ENCODE assay signal across 28 cellular contexts in the genomic region with DNA sequence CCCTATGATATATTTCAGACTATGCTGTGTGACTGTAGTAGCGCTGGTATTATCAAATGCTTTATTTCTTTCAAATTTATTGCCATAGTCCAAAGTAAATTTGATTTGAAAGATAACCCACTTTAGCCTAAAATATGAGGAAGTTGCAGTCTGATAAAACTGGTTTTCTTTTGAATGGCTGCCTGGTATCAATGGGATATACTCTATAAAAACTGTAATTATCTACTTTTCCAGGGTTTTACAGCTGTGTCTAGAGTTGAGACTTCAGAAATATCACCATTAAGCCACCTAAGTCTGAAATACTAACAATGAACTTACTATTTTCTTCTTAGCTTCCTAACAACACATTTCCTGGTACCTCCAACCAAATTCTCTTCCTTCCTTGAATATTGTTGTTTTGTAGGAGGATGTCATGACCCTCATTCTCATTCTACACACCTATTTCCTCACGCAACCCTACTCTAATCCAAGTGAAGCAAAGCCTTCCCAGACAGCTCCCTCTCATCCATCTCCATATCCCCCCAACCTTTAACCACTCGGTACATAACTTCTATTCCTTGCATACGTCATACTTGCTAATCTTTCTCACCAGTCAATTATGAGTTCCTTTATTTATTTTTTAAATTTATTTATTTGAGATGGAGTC. TPM values are rescaled to one million over a fixed set of nuclear protein-coding genes. Genes with fewer than 3 reads are reported as not detected.
A peak's percentile ranks its signal among the peaks of the same experiment; 100 is the strongest.
DNase-seq lines count a peak whose midpoint lies in the region; ATAC-seq, FAIRE-seq and TF ChIP-seq lines count a peak whose summit lies in the region.
"Had no signal": no experiment of that assay in that cellular context is flagged by ENCODE, and none has a peak within 500 bp of the region (broad histone marks: within the 10 kb centered on the region; RNA-seq: fewer than 3 reads in every experiment).

No MANE protein-coding gene starts in this region.

- no peak for TF ChIP-seq POLR2A in K562 (conservative IDR thresholded peaks at IDR 0.05)

- H3K4me3 ChIP-seq in cardiac muscle cell (no peak overlapping the region), left ventricle myocardium inferior (no peak overlapping the region), K562 (no peak overlapping the region), mucosa of descending colon (no peak overlapping the region)
- H3K4me3 ChIP-seq: ascending aorta, lower lobe of right lung, right atrium auricular region, smooth muscle cell had no signal

- TF ChIP-seq RAD21 in K562 (CRISPR knock-in tag; conservative IDR thresholded peaks at IDR 0.05 in 1 of 2, IDR thresholded peaks at IDR 0.05 in 1 of 2) = no peak

- in situ Hi-C loops in K562 (cut with MboI) = no loop called here

- TF ChIP-seq EP300 in K562 (IDR thresholded peaks at IDR 0.05; ENCODE audit: low read length) = no peak

- no peaks in the 10 kb centered on the region for H3K27me3 ChIP-seq in cardiac muscle cell
- H3K27me3 ChIP-seq in left ventricle myocardium inferior (ENCODE audit: low read depth) = no peaks in the 10 kb centered on the region
- no peaks in the 10 kb centered on the region for H3K27me3 ChIP-seq in K562 (ENCODE audit: control insufficient read depth in 2 of 2, insufficient read depth in 2 of 2, low read length in 2 of 2)
- H3K27me3 ChIP-seq: ascending aorta, right atrium auricular region had no signal

- H3K27ac ChIP-seq in cardiac muscle cell (peak overlapping the region; percentile 2), left ventricle myocardium inferior (replicated peaks) (no peak overlapping the region), K562 (ENCODE audit: extremely low read depth, low read depth, low read length) (no peak overlapping the region; the same call in 2 of the 3 replicates)
- H3K27ac ChIP-seq: ascending aorta, HL-60, lower lobe of right lung, parathyroid adenoma, right atrium auricular region had no signal

- CTCF ChIA-PET in K562 (lab: Yijun Ruan, JAX; ENCODE audit: low intra/inter-chr PET ratio) = no interaction called here

- intact Hi-C loops in left ventricle myocardium inferior (cut with micrococcal nuclease) = no loop called here
- intact Hi-C loops in K562 (cut with micrococcal nuclease) = no loop called here
- intact Hi-C loops in mucosa of descending colon (cut with DNase I, micrococcal nuclease) = no loop called here

- DNase-seq in cardiac muscle cell (ENCODE audit: low read depth in 1 of 2, low spot score in 1 of 2) (no peak), left ventricle myocardium inferior (no peak), K562 (ENCODE audit: extremely low read depth in 1 of 4, low spot score in 3 of 4) (no peak), mucosa of descending colon (no peak), NCI-H146 (lab: John Stamatoyannopoulos, UW) (no peak)
- DNase-seq: activated CD4-positive, alpha-beta T cell treated with anti-CD3 and anti-CD28 coated beads, Interleukin-2, amount 50 U/mL, for 48 hours; activated T-cell treated with anti-CD3 and anti-CD28 coated beads, Interleukin-2, amount 50 U/mL, for 72 hours; Calu3; kidney glomerular epithelial cell; lower lobe of right lung; NCI-H2029 treated with DMSO at 0.1 percent for 48 hours; NCI-H524 treated with DMSO at 0.1 percent for 48 hours; NK-92 treated with Interleukin-12 subunit alpha and Interleukin-12 subunit beta, amount 100 ng/mL, for 24 hours; PC-3; stimulated activated naive CD4-positive, alpha-beta T cell had no signal

- TF ChIP-seq CTCF in cardiac muscle cell (IDR thresholded peaks at IDR 0.05; ENCODE audit: low read depth, low read length) (no peak), left ventricle myocardium inferior (IDR thresholded peaks at IDR 0.05; ENCODE audit: borderline replicate concordance) (no peak), K562 (IDR thresholded peaks at IDR 0.05 in 2 of 3, conservative IDR thresholded peaks at IDR 0.05 in 1 of 3; ENCODE audit: insufficient read depth in 2 of 3, low read depth in 1 of 3, low read length in 3 of 3) (no peak), mucosa of descending colon (IDR thresholded peaks at IDR 0.05) (no peak)

- H3K9ac ChIP-seq in K562 (ENCODE audit: insufficient read depth in 1 of 2, low read depth in 2 of 2, low read length in 2 of 2) = no peak overlapping the region
- H3K9ac ChIP-seq: parathyroid adenoma had no signal

- POLR2A ChIA-PET in K562 (lab: Yijun Ruan, JAX) = interaction anchor here (1.4 to 5.8 kb wide), 4 partner anchors 9 to 14 kb away, joined by 3 to 28 read pairs (median 6); no protein-coding TSS in a partner anchor

- H4K20me1 ChIP-seq in K562 (replicated peaks; ENCODE audit: control insufficient read depth, insufficient read depth, low read length) = peaks cover 15% of the 10 kb centered on the region

- H3K4me2 ChIP-seq in K562 (ENCODE audit: insufficient read depth, low read length) = no peak overlapping the region
- H3K4me2 ChIP-seq: smooth muscle cell had no signal

- H3K36me3 ChIP-seq in cardiac muscle cell (no peaks in the 10 kb centered on the region), left ventricle myocardium inferior (no peaks in the 10 kb centered on the region), K562 (ENCODE audit: control insufficient read depth, insufficient read depth, low read length) (peaks cover under 1% of the 10 kb centered on the region; the same call in 1 of the 3 replicates), mucosa of descending colon (ENCODE audit: low read depth) (no peaks in the 10 kb centered on the region)
- H3K36me3 ChIP-seq: ascending aorta, lower lobe of right lung, right atrium auricular region had no signal

- H3K79me2 ChIP-seq in K562 (ENCODE audit: control insufficient read depth, insufficient read depth, low read length) = peaks cover 85% of the 10 kb centered on the region

- H3K9me3 ChIP-seq in cardiac muscle cell (ENCODE audit: low read depth) (no peaks in the 10 kb centered on the region), left ventricle myocardium inferior (replicated peaks) (no peaks in the 10 kb centered on the region), K562 (replicated peaks; ENCODE audit: control insufficient read depth, insufficient read depth, low read depth, low read length) (no peaks in the 10 kb centered on the region), mucosa of descending colon (no peaks in the 10 kb centered on the region)
- H3K9me3 ChIP-seq: ascending aorta, lower lobe of right lung, right atrium auricular region had no signal

- H3K9me1 ChIP-seq in K562 (ENCODE audit: control insufficient read depth, insufficient read depth, low read length) = peaks cover 6% of the 10 kb centered on the region

- BruUV-seq in K562 (replicated peaks; lab: Mats Ljungman, UMichigan) = TSS peak; percentile 16

- H3K4me1 ChIP-seq in cardiac muscle cell (ENCODE audit: low read depth) = peaks cover 17% of the 10 kb centered on the region
- H3K4me1 ChIP-seq in left ventricle myocardium inferior = peaks cover 40% of the 10 kb centered on the region
- peaks cover 10 to 11% of the 10 kb centered on the region in 2 experiments; a peak in 3 of 5 replicates for H3K4me1 ChIP-seq in K562 (replicated peaks in 1 of 2; ENCODE audit: control insufficient read depth in 2 of 2, insufficient read depth in 2 of 2, low read length in 2 of 2)
- peaks cover 43% of the 10 kb centered on the region for H3K4me1 ChIP-seq in mucosa of descending colon (ENCODE audit: low read depth)
- H3K4me1 ChIP-seq: ascending aorta, parathyroid adenoma had no signal

- WGBS in K562 (ENCODE audit: insufficient coverage, low coverage, missing lambda C conversion rate) = 77% methylated on average over 4 of the region's 4 CpGs

- no peak overlapping the region for H2AFZ ChIP-seq in K562 (ENCODE audit: low read depth, low read length)
- H2AFZ ChIP-seq: parathyroid adenoma had no signal

- no peak for FAIRE-seq in K562 (lab: Jason Lieb, UNC)
- FAIRE-seq: endometrium, frontal cortex had no signal

- ATAC-seq in K562 = 0 out of 3 replicates have a peak, but pooled peaks have one; percentile 11
- peak; percentile 75 for ATAC-seq in mucosa of descending colon
- ATAC-seq in GM21737 (IDR thresholded peaks at IDR 0.05; ENCODE audit: unreplicated experiment) = no peak
- no peak for ATAC-seq in GM21360 (IDR thresholded peaks at IDR 0.05; ENCODE audit: unreplicated experiment)
- no peak for ATAC-seq in GM18502 (IDR thresholded peaks at IDR 0.05; ENCODE audit: poor library complexity, unreplicated experiment)
- ATAC-seq: activated T-cell treated with anti-CD3 and anti-CD28 coated beads, Interleukin-2, amount 50 U/mL, for 72 hours; lower lobe of right lung; PC-3 had no signal

RNA-seq across cellular contexts. Expression of gene KDM5B, which starts 17.0 kb away (rescaled TPM):
- total RNA-seq in cardiac muscle cell (108 and 165 TPM in 2 replicates), left ventricle myocardium inferior (11.9 TPM), K562 (2014; rRNA removed) (50.7 and 56.3 TPM in 2 replicates), K562 (2014; rRNA removed; fragmentation: Illumina TruSeq; extraction: Trizol) (71.4 and 78.0 TPM in 2 replicates), K562 (2015; rRNA removed; fragmentation: Illumina TruSeq; extraction: Trizol) (54.6 and 57.1 TPM in 2 replicates), K562 (2021) (88.5 and 90.6 TPM in 2 replicates), mucosa of descending colon (10 to 100 TPM; 64.7 to 92.7 (median 68.1) TPM)
- polyA plus RNA-seq in cardiac muscle cell (141 and 210 TPM in 2 replicates), K562 (2011; rRNA removed) (61.1 and 72.3 TPM in 2 replicates), K562 (2014; fragmentation: Illumina TruSeq; extraction: Trizol) (44.4 and 58.5 TPM in 2 replicates), K562 (2014; fragmentation: Nextera tagmentation; extraction: Ambion mirVana) (10 to 100 TPM; 15.4 to 18.5 TPM), K562 (2014; rRNA removed) (32.6 and 38.6 TPM in 2 replicates)
- 288 and 694 TPM in 2 replicates for total RNA-seq in K562 (2011; cell fraction: chromatin; rRNA removed; ENCODE audit: low replicate concordance)
- 161 and 184 TPM in 2 replicates for total RNA-seq in K562 (2011; cell fraction: nucleolus; rRNA removed)
- 310 and 396 TPM in 2 replicates for total RNA-seq in K562 (2011; cell fraction: nucleoplasm; rRNA removed)
- 38.5 and 52.9 TPM in 2 replicates for polyA plus RNA-seq in K562 (2011; cell fraction: cytosol; rRNA removed)
- polyA plus RNA-seq in K562 (2011; cell fraction: nucleus; rRNA removed) = 89.8 and 102 TPM in 2 replicates
- 35.3 and 36.5 TPM in 2 replicates for polyA plus RNA-seq in K562 (2012)
- 254 and 263 TPM in 2 replicates for polyA minus RNA-seq in K562 (2011; rRNA and poly(A)+ RNA removed)
- polyA minus RNA-seq in K562 (2011; cell fraction: cytosol; rRNA and poly(A)+ RNA removed) = 73.4 and 106 TPM in 2 replicates
- polyA minus RNA-seq in K562 (2011; cell fraction: nucleus; rRNA and poly(A)+ RNA removed) = 109 and 175 TPM in 2 replicates

RNA-seq across cellular contexts. Expression of gene PCAT6, which starts 19.5 kb away (rescaled TPM):
- 17.7 and 19.8 TPM in 2 replicates for total RNA-seq in cardiac muscle cell
- 67.4 and 92.9 TPM in 2 replicates for polyA plus RNA-seq in cardiac muscle cell
- 1.0 TPM for total RNA-seq in left ventricle myocardium inferior
- total RNA-seq in K562 (2011; cell fraction: chromatin; rRNA removed; ENCODE audit: low replicate concordance) = 3.1 and 5.2 TPM in 2 replicates
- total RNA-seq in K562 (2011; cell fraction: nucleolus; rRNA removed) = 1.4 and 6.3 TPM in 2 replicates
- 4.4 and 5.0 TPM in 2 replicates for total RNA-seq in K562 (2011; cell fraction: nucleoplasm; rRNA removed)
- 0.45 TPM in 1 of 2 replicates, not detected in the other for total RNA-seq in K562 (2014; rRNA removed)
- total RNA-seq in K562 (2014; rRNA removed; fragmentation: Illumina TruSeq; extraction: Trizol) = 0.25 TPM in 1 of 2 replicates, not detected in the other
- total RNA-seq in K562 (2015; rRNA removed; fragmentation: Illumina TruSeq; extraction: Trizol) = 0.36 TPM in 1 of 2 replicates, not detected in the other
- total RNA-seq in K562 (2021) = 2.4 and 2.5 TPM in 2 replicates
- polyA plus RNA-seq in K562 (2011; rRNA removed) = 1.0 and 2.2 TPM in 2 replicates
- polyA plus RNA-seq in K562 (2011; cell fraction: cytosol; rRNA removed) = 2.6 and 4.9 TPM in 2 replicates
- 9.1 and 9.4 TPM in 2 replicates for polyA plus RNA-seq in K562 (2011; cell fraction: nucleus; rRNA removed)
- 2.6 and 2.8 TPM in 2 replicates for polyA plus RNA-seq in K562 (2012)
- 0.65 and 2.8 TPM in 2 replicates for polyA plus RNA-seq in K562 (2014; fragmentation: Illumina TruSeq; extraction: Trizol)
- under 1 TPM; 0.35 to 0.42 TPM for polyA plus RNA-seq in K562 (2014; fragmentation: Nextera tagmentation; extraction: Ambion mirVana)
- 0.13 and 1.0 TPM in 2 replicates for polyA plus RNA-seq in K562 (2014; rRNA removed)
- polyA minus RNA-seq in K562 (2011; rRNA and poly(A)+ RNA removed) = 0.66 TPM in 1 of 2 replicates, not detected in the other
- not detected in 2 replicates for polyA minus RNA-seq in K562 (2011; cell fraction: cytosol; rRNA and poly(A)+ RNA removed)
- 1.9 and 3.1 TPM in 2 replicates for polyA minus RNA-seq in K562 (2011; cell fraction: nucleus; rRNA and poly(A)+ RNA removed)
- total RNA-seq in mucosa of descending colon = 1 to 10 TPM in 2 of 3 donors, under 1 TPM in 1; 0.69 to 1.3 (median 1.0) TPM
- total RNA-seq: A172, ascending aorta, frontal cortex, right atrium auricular region, urinary bladder had no signal
- polyA plus RNA-seq: CD14-positive monocyte had no signal

Comparison
In these comparisons a context has a peak if more than half of its experiments do, and no peak if none do; other contexts are left out.
1. ATAC-seq: peak in K562 (single experiment) and mucosa of descending colon (single experiment); none in GM21737 (single experiment), GM21360 (single experiment) and GM18502 (single experiment).